ENCODE assay signal across 8 cellular contexts in the genomic region with DNA sequence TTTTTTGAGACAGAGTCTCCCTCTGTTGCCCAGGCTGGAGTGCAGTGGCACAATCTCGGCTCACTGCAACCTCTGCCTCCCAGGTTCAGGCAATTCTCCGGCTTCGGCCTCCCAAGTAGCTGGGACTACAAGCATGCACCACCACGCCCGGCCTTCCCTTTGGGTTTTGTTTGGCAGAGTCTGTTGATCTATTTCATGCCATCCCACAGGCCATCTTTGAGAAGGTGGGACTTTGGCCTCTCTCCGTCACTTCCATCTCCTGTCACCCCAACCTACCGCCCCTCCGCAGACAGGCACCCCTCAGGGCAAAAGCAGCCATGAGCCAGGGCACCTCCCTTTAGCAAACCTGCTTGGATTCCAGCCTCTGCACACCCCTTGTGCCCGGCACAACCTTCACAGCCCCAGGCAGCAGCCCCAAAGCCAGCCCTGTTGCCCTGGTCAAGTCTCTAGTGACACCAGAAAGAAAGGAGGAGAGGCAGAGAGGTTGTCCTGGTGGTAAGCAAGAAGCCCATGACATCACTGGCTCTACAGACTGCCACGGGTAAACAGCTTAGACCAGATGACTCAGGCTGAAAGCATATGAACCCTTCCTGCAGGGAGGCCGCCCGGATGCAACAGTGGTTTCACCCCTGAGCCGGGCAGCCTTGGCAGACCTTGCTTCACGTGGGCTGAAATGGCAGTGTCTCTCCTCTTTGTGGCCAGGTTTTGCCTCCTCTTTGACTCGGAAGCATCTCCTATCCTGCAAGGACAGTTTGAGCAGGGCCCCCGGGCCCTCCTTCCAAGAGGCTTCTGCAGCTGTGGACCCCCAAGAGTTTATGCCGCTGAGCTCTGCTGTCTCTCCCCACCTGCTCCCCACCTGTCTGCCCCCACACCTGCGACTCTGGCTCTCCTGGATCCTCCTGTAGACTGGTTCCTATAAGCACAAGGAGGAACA. TPM values are rescaled to one million over a fixed set of nuclear protein-coding genes. Genes with fewer than 3 reads are reported as not detected.
A peak's percentile ranks its signal among the peaks of the same experiment; 100 is the strongest.
DNase-seq lines count a peak whose midpoint lies in the region; ATAC-seq, FAIRE-seq and TF ChIP-seq lines count a peak whose summit lies in the region.

No MANE protein-coding gene starts in this region.

- peak overlapping the region; percentile 63 to 96 (median 91) for H3K27ac ChIP-seq in pancreas

- intact Hi-C loops in pancreas (cut with DNase I), result loop anchor here in 1 of 3 donors (10.0 kb wide), 1 partner anchor 52 kb away; no protein-coding TSS in a partner anchor

- H3K27me3 ChIP-seq in pancreas, result no peaks in the 10 kb centered on the region

- no peaks in the 10 kb centered on the region for H3K36me3 ChIP-seq in pancreas

- peaks cover 7 to 19% (median 10%) of the 10 kb centered on the region in 3 donors for H3K4me1 ChIP-seq in pancreas

- H3K9me3 ChIP-seq in pancreas, result no peaks in the 10 kb centered on the region

- ATAC-seq in pancreas, result peak in 3 of 4 donors; percentile 8 to 56 (median 22)

- WGBS in pancreas, 2 donors, result 77 to 87% methylated on average over 18 of the region's 18 CpGs

- peak overlapping the region; percentile 26 for H3K4me3 ChIP-seq in fibroblast of mammary gland (ENCODE audit: control insufficient read depth, low read depth, low read length)
- H3K4me3 ChIP-seq in pancreas, result peak overlapping the region in 1 of 4 donors; percentile 35

- no peak for TF ChIP-seq CTCF in fibroblast of mammary gland (conservative IDR thresholded peaks at IDR 0.05; ENCODE audit: control insufficient read depth, insufficient read depth, low read depth, low read length)
- no peak for TF ChIP-seq CTCF in pancreas (IDR thresholded peaks at IDR 0.05)
- TF ChIP-seq CTCF in D721Med (IDR thresholded peaks at IDR 0.05; ENCODE audit: insufficient read depth, missing control alignments), result no peak

- peak overlapping the region; percentile 64 for H3K27ac Mint-ChIP-seq in activated T-cell treated with anti-CD3 and anti-CD28 coated beads, Interleukin-2, amount 50 U/mL, for 24 hours

- peaks cover 3% of the 10 kb centered on the region for H3K27me3 Mint-ChIP-seq in activated T-cell treated with anti-CD3 and anti-CD28 coated beads, Interleukin-2, amount 50 U/mL, for 24 hours

- H3K4me1 Mint-ChIP-seq in activated T-cell treated with anti-CD3 and anti-CD28 coated beads, Interleukin-2, amount 50 U/mL, for 24 hours (ENCODE audit: low read depth), result peaks cover 11% of the 10 kb centered on the region

- no peak overlapping the region for H3K4me3 Mint-ChIP-seq in activated T-cell treated with anti-CD3 and anti-CD28 coated beads, Interleukin-2, amount 50 U/mL, for 24 hours

- no peaks in the 10 kb centered on the region for H3K9me3 Mint-ChIP-seq in activated T-cell treated with anti-CD3 and anti-CD28 coated beads, Interleukin-2, amount 50 U/mL, for 24 hours

- H3K36me3 Mint-ChIP-seq in activated T-cell treated with anti-CD3 and anti-CD28 coated beads, Interleukin-2, amount 50 U/mL, for 24 hours (ENCODE audit: low read depth), result no peaks in the 10 kb centered on the region

- DNase-seq in NCI-H2171 treated with DMSO at 0.1 percent for 48 hours (lab: John Stamatoyannopoulos, UW), result peak; percentile 60
- no peak for DNase-seq in NCI-H2171 (lab: John Stamatoyannopoulos, UW)
- DNase-seq in NCI-H446 treated with DMSO at 0.1 percent for 48 hours (lab: John Stamatoyannopoulos, UW), result peak; percentile 56
- DNase-seq in activated T-cell treated with anti-CD3 and anti-CD28 coated beads, Interleukin-2, amount 50 U/mL, for 24 hours, result peak; percentile 58
- DNase-seq in fibroblast of mammary gland (ENCODE audit: low read depth), result peak; percentile 99
- DNase-seq in pancreas, result peak in 2 of 6 donors; percentile 50 to 52
- DNase-seq in NCI-H1105 treated with DMSO at 0.1 percent for 48 hours (lab: John Stamatoyannopoulos, UW), result no peak
- DNase-seq in D721Med (ENCODE audit: insufficient read length, low spot score), result no peak

- FAIRE-seq in pancreas (lab: Jason Lieb, UNC) (no peak), D721Med (lab: Jason Lieb, UNC) (no peak)

RNA-seq across cellular contexts. Expression of gene TIMP2, which starts 8.1 kb away (rescaled TPM):
- total RNA-seq in pancreas, result 100 to 1,000 TPM in 1 of 6 donors, 10 to 100 TPM in 5; 39.9 to 128 (median 57.6) TPM
- polyA plus RNA-seq in pancreas, result 10 to 100 TPM; 22.2 to 42.7 TPM

RNA-seq across cellular contexts. Expression of gene CEP295NL, which starts 30.3 kb away (rescaled TPM):
- 1 to 10 TPM in 5 of 6 donors, under 1 TPM in 1; 0.87 to 5.1 (median 2.7) TPM for total RNA-seq in pancreas
- 1 to 10 TPM in 1 of 2 donors, under 1 TPM in 1; 0.21 to 4.1 TPM for polyA plus RNA-seq in pancreas

RNA-seq across cellular contexts. Expression of gene LGALS3BP, which starts 46.4 kb away (rescaled TPM):
- 100 to 1,000 TPM in 2 of 6 donors, 10 to 100 TPM in 4; 35.3 to 169 (median 71.4) TPM for total RNA-seq in pancreas
- polyA plus RNA-seq in pancreas, result 100 to 1,000 TPM in 1 of 2 donors, 10 to 100 TPM in 1; 80.1 to 102 TPM

Comparison
In these comparisons a context has a peak if more than half of its experiments do, and no peak if none do; other contexts are left out.
1. DNase-seq: peak in NCI-H2171 treated with DMSO at 0.1 percent for 48 hours (single experiment), NCI-H446 treated with DMSO at 0.1 percent for 48 hours (single experiment), activated T-cell treated with anti-CD3 and anti-CD28 coated beads, Interleukin-2, amount 50 U/mL, for 24 hours (single experiment) and fibroblast of mammary gland (single experiment); none in NCI-H2171 (single experiment), NCI-H1105 treated with DMSO at 0.1 percent for 48 hours (single experiment) and D721Med (single experiment).